In genomic region chr9:90847971-90848370, GRCh38 we compare ENCODE assay signal across 20 cellular contexts. TPM values are rescaled to one million over a fixed set of nuclear protein-coding genes. Genes with fewer than 3 reads are reported as not detected.
DNase-seq lines count a peak whose midpoint lies in the region; ATAC-seq, FAIRE-seq and TF ChIP-seq lines count a peak whose summit lies in the region.
"Had no signal": no experiment of that assay in that cellular context is flagged by ENCODE, and none has a peak within 500 bp of the region (broad histone marks: within the 10 kb centered on the region; RNA-seq: fewer than 3 reads in every experiment).

No MANE protein-coding gene starts in this region.

- no peak overlapping the region for H3K4me3 Mint-ChIP-seq in stimulated activated memory B cell treated with anti-CD40 and anti-IgM and Interleukin-4, amounts not matched to agents 10 μg/mL and 1 μg/mL and 100 μg/mL, for 72 hours
- H3K4me3 Mint-ChIP-seq: CD4-positive, alpha-beta T cell; GM23338 had no signal

- peaks cover 8% of the 10 kb centered on the region for H3K4me1 Mint-ChIP-seq in stimulated activated memory B cell treated with anti-CD40 and anti-IgM and Interleukin-4, amounts not matched to agents 10 μg/mL and 1 μg/mL and 100 μg/mL, for 72 hours
- H3K4me1 Mint-ChIP-seq: GM23338 had no signal

- ATAC-seq in left lung = peak; percentile 62
- ATAC-seq in stimulated activated memory B cell treated with anti-CD40 and anti-IgM and Interleukin-4, amounts not matched to agents 10 μg/mL and 1 μg/mL and 100 μg/mL, for 72 hours = no peak
- no peak for ATAC-seq in HG02852 (IDR thresholded peaks at IDR 0.05; ENCODE audit: unreplicated experiment)
- ATAC-seq: GM12878, GM23338, Panc1, SK-N-SH treated with all-trans-retinoic acid at 6 μM for 48 hours had no signal

- TF ChIP-seq CTCF in left lung (IDR thresholded peaks at IDR 0.05) = no peak

- no peaks in the 10 kb centered on the region for H3K27me3 ChIP-seq in left lung
- H3K27me3 ChIP-seq: BLaER1 had no signal

- H3K4me1 ChIP-seq in left lung = no peaks in the 10 kb centered on the region
- H3K4me1 ChIP-seq: HAP-1 had no signal

- H3K27ac ChIP-seq in left lung = no peak overlapping the region
- H3K27ac ChIP-seq: BLaER1 had no signal

- H3K36me3 Mint-ChIP-seq in stimulated activated memory B cell treated with anti-CD40 and anti-IgM and Interleukin-4, amounts not matched to agents 10 μg/mL and 1 μg/mL and 100 μg/mL, for 72 hours = peaks cover 48% of the 10 kb centered on the region

- H3K9me3 ChIP-seq in left lung = no peaks in the 10 kb centered on the region
- H3K9me3 ChIP-seq: BLaER1, HAP-1 had no signal

- no peak for FAIRE-seq in GM12892 (lab: Jason Lieb, UNC)
- FAIRE-seq: GM12878 had no signal

- H3K27ac Mint-ChIP-seq in stimulated activated memory B cell treated with anti-CD40 and anti-IgM and Interleukin-4, amounts not matched to agents 10 μg/mL and 1 μg/mL and 100 μg/mL, for 72 hours = peak overlapping the region; percentile 77
- H3K27ac Mint-ChIP-seq: CD4-positive, alpha-beta T cell; GM23338 had no signal

- DNase-seq in DMS79 (lab: John Stamatoyannopoulos, UW) (peak; percentile 28), M059J (ENCODE audit: low read depth) (peak; percentile 24), left lung (no peak), GM12892 (ENCODE audit: insufficient read length) (no peak), hippocampal formation (lab: John Stamatoyannopoulos, UW) (no peak)
- DNase-seq: CD4-positive, alpha-beta T cell; COR-L47; DND-41; Karpas-422; NCI-H1417 treated with DMSO at 0.1 percent for 48 hours; NCI-H187; NCI-H748 treated with DMSO at 0.1 percent for 48 hours had no signal

- H3K9me3 Mint-ChIP-seq in stimulated activated memory B cell treated with anti-CD40 and anti-IgM and Interleukin-4, amounts not matched to agents 10 μg/mL and 1 μg/mL and 100 μg/mL, for 72 hours = no peaks in the 10 kb centered on the region
- H3K9me3 Mint-ChIP-seq: CD4-positive, alpha-beta T cell; GM23338 had no signal

- TF ChIP-seq POLR2A in GM12892 (IDR thresholded peaks at IDR 0.05; ENCODE audit: low read depth, low read length) = no peak

- intact Hi-C loops in left lung (cut with DNase I) = no loop called here

- H3K36me3 ChIP-seq in left lung = peaks cover 0 to 91% of the 10 kb centered on the region in 2 donors
- H3K36me3 ChIP-seq: HAP-1 had no signal

- no peaks in the 10 kb centered on the region for H3K27me3 Mint-ChIP-seq in stimulated activated memory B cell treated with anti-CD40 and anti-IgM and Interleukin-4, amounts not matched to agents 10 μg/mL and 1 μg/mL and 100 μg/mL, for 72 hours

- H3K4me3 ChIP-seq in left lung = no peak overlapping the region
- H3K4me3 ChIP-seq: BLaER1, GM12878, GM23338, HAP-1 had no signal

RNA-seq across cellular contexts. Expression of gene SYK, which starts 46.4 kb away (rescaled TPM):
- not detected in 2 replicates for total RNA-seq in M059J (2014; rRNA removed; shearing (Covaris generic))
- total RNA-seq in left lung = 10 to 100 TPM; 49.7 to 91.8 TPM
- polyA plus RNA-seq in GM12892 (2012; ENCODE audit: missing spikeins) = 28.5 TPM

Comparison
In these comparisons a context has a peak if more than half of its experiments do, and no peak if none do; other contexts are left out.
1. DNase-seq: peak in DMS79 (single experiment) and M059J (single experiment); none in left lung (0 of 2), GM12892 (single experiment) and hippocampal formation (0 of 2).
2. RNA of gene SYK, which starts 46.4 kb away (total RNA-seq): 49.7 to 91.8 TPM in left lung; not detected in M059J; every median in the first group is over 10 times any median in the second.